In genomic region chr1:246571953-246572352, GRCh38 we compare ENCODE assay signal across 15 cellular contexts. TPM values are rescaled to one million over a fixed set of nuclear protein-coding genes. Genes with fewer than 3 reads are reported as not detected.
DNase-seq lines count a peak whose midpoint lies in the region; ATAC-seq and TF ChIP-seq lines count a peak whose summit lies in the region.
"Had no signal": no experiment of that assay in that cellular context is flagged by ENCODE, and none has a peak within 500 bp of the region (broad histone marks: within the 10 kb centered on the region; RNA-seq: fewer than 3 reads in every experiment).

No MANE protein-coding gene starts in this region.

- no peak for TF ChIP-seq POLR2A in testis (IDR thresholded peaks at IDR 0.05)

- H3K9me3 ChIP-seq in OCI-LY3 (ENCODE audit: insufficient read depth, low read length) = no peaks in the 10 kb centered on the region
- H3K9me3 ChIP-seq in left lung = no peaks in the 10 kb centered on the region
- H3K9me3 ChIP-seq in testis = no peaks in the 10 kb centered on the region
- no peaks in the 10 kb centered on the region for H3K9me3 ChIP-seq in mammary epithelial cell (replicated peaks; ENCODE audit: insufficient read depth, low read length)
- H3K9me3 ChIP-seq: ascending aorta, ovary, Peyer's patch had no signal

- no peak for DNase-seq in activated naive CD4-positive, alpha-beta T cell treated with anti-CD3 and anti-CD28 coated beads, Interleukin-2, amount 10 ng/mL, durations not matched to agents 7 days and 5 days
- no peak for DNase-seq in activated naive CD4-positive, alpha-beta T cell treated with Interleukin-2 at 50 U/mL for 16 hours
- DNase-seq in left lung = no peak
- no peak for DNase-seq in testis
- no peak for DNase-seq in mammary epithelial cell
- no peak for DNase-seq in DMS79 (lab: John Stamatoyannopoulos, UW)
- no peak for DNase-seq in cerebellar nuclear complex (lab: John Stamatoyannopoulos, UW)
- DNase-seq: NCI-H2107, NCI-H69, ovary, Peyer's patch had no signal

- H4K20me1 ChIP-seq in OCI-LY3 (ENCODE audit: insufficient read depth, low read length) (no peaks in the 10 kb centered on the region), mammary epithelial cell (ENCODE audit: insufficient read depth, low read length) (no peaks in the 10 kb centered on the region)

- intact Hi-C loops in left lung (cut with DNase I) (no loop called here), testis (cut with DNase I; ENCODE audit: low total_unique reads) (no loop called here), mammary epithelial cell (cut with micrococcal nuclease) (no loop called here)

- H3K79me2 ChIP-seq in OCI-LY3 (ENCODE audit: low read length) = peaks cover 87% of the 10 kb centered on the region
- peaks cover 65% of the 10 kb centered on the region for H3K79me2 ChIP-seq in mammary epithelial cell (ENCODE audit: insufficient read depth, low read length)

- H3K9me3 Mint-ChIP-seq in activated naive CD4-positive, alpha-beta T cell treated with anti-CD3 and anti-CD28 coated beads, Interleukin-2, amount 10 ng/mL, durations not matched to agents 7 days and 5 days = peaks cover 6% of the 10 kb centered on the region
- H3K9me3 Mint-ChIP-seq: WTC11 had no signal

- H3K9ac ChIP-seq in OCI-LY3 (ENCODE audit: low read length) (no peak overlapping the region), mammary epithelial cell (ENCODE audit: insufficient read depth, low read length) (no peak overlapping the region)

- H3K27me3 Mint-ChIP-seq in activated naive CD4-positive, alpha-beta T cell treated with anti-CD3 and anti-CD28 coated beads, Interleukin-2, amount 10 ng/mL, durations not matched to agents 7 days and 5 days = no peaks in the 10 kb centered on the region

- in situ Hi-C loops in mammary epithelial cell (cut with MboI; ENCODE audit: low sequenced_read_pairs in 2 of 2) = no loop called here

- H3K4me3 ChIP-seq in OCI-LY3 (ENCODE audit: low read length) (no peak overlapping the region), left lung (no peak overlapping the region), testis (no peak overlapping the region), mammary epithelial cell (replicated peaks in 1 of 3; ENCODE audit: insufficient read depth in 1 of 3, low read depth in 2 of 3, low read length in 3 of 3) (no peak overlapping the region)
- H3K4me3 ChIP-seq: ascending aorta, ovary had no signal

- TF ChIP-seq CTCF in OCI-LY3 (IDR thresholded peaks at IDR 0.05; ENCODE audit: low read depth, low read length) (no peak), left lung (IDR thresholded peaks at IDR 0.05) (no peak), testis (IDR thresholded peaks at IDR 0.05) (no peak), mammary epithelial cell (conservative IDR thresholded peaks at IDR 0.05 in 1 of 2, IDR thresholded peaks at IDR 0.05 in 1 of 2; ENCODE audit: extremely low read depth in 1 of 2, insufficient read depth in 1 of 2, low read depth in 1 of 2, low read length in 2 of 2) (no peak)

- no peak for ATAC-seq in left lung
- ATAC-seq: HCT116, WTC11 had no signal

- peaks cover 27% of the 10 kb centered on the region for H3K36me3 Mint-ChIP-seq in activated naive CD4-positive, alpha-beta T cell treated with anti-CD3 and anti-CD28 coated beads, Interleukin-2, amount 10 ng/mL, durations not matched to agents 7 days and 5 days
- H3K36me3 Mint-ChIP-seq: WTC11 had no signal

- no peak overlapping the region for H3K4me3 Mint-ChIP-seq in activated naive CD4-positive, alpha-beta T cell treated with anti-CD3 and anti-CD28 coated beads, Interleukin-2, amount 10 ng/mL, durations not matched to agents 7 days and 5 days
- H3K4me3 Mint-ChIP-seq: WTC11 had no signal

- CTCF ChIA-PET in activated naive CD4-positive, alpha-beta T cell treated with anti-CD3 and anti-CD28 coated beads, Interleukin-2, amount 10 ng/mL, durations not matched to agents 7 days and 5 days (lab: Charles Lee) = no interaction called here
- CTCF ChIA-PET in mammary epithelial cell (lab: Charles Lee; ENCODE audit: low non-redundant PET) = no interaction called here

- peak overlapping the region; percentile 100 for H3K27ac Mint-ChIP-seq in activated naive CD4-positive, alpha-beta T cell treated with anti-CD3 and anti-CD28 coated beads, Interleukin-2, amount 10 ng/mL, durations not matched to agents 7 days and 5 days
- H3K27ac Mint-ChIP-seq: WTC11 had no signal

- BruUV-seq in mammary epithelial cell (replicated peaks; lab: Mats Ljungman, UMichigan) = no TSS peak

- H2AFZ ChIP-seq in OCI-LY3 (ENCODE audit: low read depth, low read length) = no peak overlapping the region
- no peak overlapping the region for H2AFZ ChIP-seq in mammary epithelial cell (ENCODE audit: low read depth, low read length)

- H3K27ac ChIP-seq in OCI-LY3 (ENCODE audit: low read length) = no peak overlapping the region
- peak overlapping the region; percentile 64 to 71 for H3K27ac ChIP-seq in left lung
- peak overlapping the region; percentile 5 to 95 for H3K27ac ChIP-seq in testis
- no peak overlapping the region for H3K27ac ChIP-seq in mammary epithelial cell (ENCODE audit: insufficient read depth, low read depth, low read length)
- H3K27ac ChIP-seq: ovary had no signal

- 58 to 71% methylated on average over 1 of the region's 1 CpG for whole genome bisulfite sequencing in testis, 2 donors
- 100% methylated on average over 1 of the region's 1 CpG for WGBS in mammary epithelial cell (ENCODE audit: low coverage, missing lambda C conversion rate)

- peaks cover 71% of the 10 kb centered on the region for H3K4me1 Mint-ChIP-seq in activated naive CD4-positive, alpha-beta T cell treated with anti-CD3 and anti-CD28 coated beads, Interleukin-2, amount 10 ng/mL, durations not matched to agents 7 days and 5 days

- H3K27me3 ChIP-seq in OCI-LY3 (ENCODE audit: low read depth, low read length) (no peaks in the 10 kb centered on the region), left lung (no peaks in the 10 kb centered on the region), testis (no peaks in the 10 kb centered on the region), mammary epithelial cell (ENCODE audit: insufficient read depth, low read length) (no peaks in the 10 kb centered on the region)
- H3K27me3 ChIP-seq: ascending aorta, ovary, Peyer's patch had no signal

- H3K4me1 ChIP-seq in OCI-LY3 (ENCODE audit: low read length) (peaks cover 38% of the 10 kb centered on the region), left lung (peaks cover 0 to 72% of the 10 kb centered on the region in 2 donors), testis (peaks cover 24% of the 10 kb centered on the region), mammary epithelial cell (ENCODE audit: insufficient read depth, low read length) (peaks cover 8% of the 10 kb centered on the region)

- H3K36me3 ChIP-seq in OCI-LY3 (replicated peaks; ENCODE audit: low read depth, low read length) = peaks cover 3% of the 10 kb centered on the region
- no peaks in the 10 kb centered on the region for H3K36me3 ChIP-seq in left lung
- no peaks in the 10 kb centered on the region for H3K36me3 ChIP-seq in testis (ENCODE audit: low read depth, missing control alignments)
- no peaks in the 10 kb centered on the region for H3K36me3 ChIP-seq in mammary epithelial cell (ENCODE audit: insufficient read depth, low read length)
- H3K36me3 ChIP-seq: ascending aorta, ovary, Peyer's patch had no signal

- H3K4me2 ChIP-seq in OCI-LY3 (ENCODE audit: low read length) (peak overlapping the region; percentile 36; the same call in 1 of the 2 replicates), mammary epithelial cell (ENCODE audit: insufficient read depth, low read depth, low read length) (no peak overlapping the region)

- dilution Hi-C loops in mammary epithelial cell (cut with HindIII; ENCODE audit: low sequenced_read_pairs) = no loop called here

RNA-seq across cellular contexts. Expression of gene CNST, which starts 5.7 kb away (rescaled TPM):
- total RNA-seq in left lung = 10 to 100 TPM; 20.3 to 24.0 TPM
- 10 to 100 TPM; 56.7 to 61.6 TPM for total RNA-seq in testis
- polyA plus RNA-seq in testis (ENCODE audit: insufficient read depth, low read depth, low replicate concordance) = 26.6 TPM
- 10 to 100 TPM; 12.0 to 14.9 TPM for total RNA-seq in mammary epithelial cell
- 5.6 TPM for polyA plus RNA-seq in mammary epithelial cell
- 0.98 TPM for polyA minus RNA-seq in mammary epithelial cell

RNA-seq across cellular contexts. Expression of gene TFB2M, which starts 5.9 kb away (rescaled TPM):
- total RNA-seq in left lung = 1 to 10 TPM; 8.8 to 9.3 TPM
- 10 to 100 TPM; 19.8 to 20.0 TPM for total RNA-seq in testis
- 15.7 TPM for polyA plus RNA-seq in testis (ENCODE audit: insufficient read depth, low read depth, low replicate concordance)
- total RNA-seq in mammary epithelial cell = 10 to 100 TPM; 13.8 to 16.0 TPM
- polyA plus RNA-seq in mammary epithelial cell = 13.7 TPM
- 2.2 TPM for polyA minus RNA-seq in mammary epithelial cell

Comparison
In these comparisons a context has a peak if more than half of its experiments do, and no peak if none do; other contexts are left out.
1. H3K27ac ChIP-seq: peak in left lung (2 of 2) and testis (2 of 2); none in OCI-LY3 (single experiment) and mammary epithelial cell (single experiment).